Comparison of ENCODE assay signal across 16 cellular contexts in genomic region chr5:107469064-107469463, GRCh38.
DNase-seq lines count a peak whose midpoint lies in the region; ATAC-seq and TF ChIP-seq lines count a peak whose summit lies in the region.
"Had no signal": no experiment of that assay in that cellular context is flagged by ENCODE, and none has a peak within 500 bp of the region (broad histone marks: within the 10 kb centered on the region; RNA-seq: fewer than 3 reads in every experiment).

No MANE protein-coding gene starts in this region.

- no peaks in the 10 kb centered on the region for H3K36me3 ChIP-seq in ascending aorta
- no peaks in the 10 kb centered on the region for H3K36me3 ChIP-seq in hepatocyte (replicated peaks; ENCODE audit: insufficient read depth, low read depth)
- no peaks in the 10 kb centered on the region for H3K36me3 ChIP-seq in stomach
- no peaks in the 10 kb centered on the region for H3K36me3 ChIP-seq in psoas muscle (ENCODE audit: insufficient read depth in 1 of 2, low read depth in 1 of 2)

- peak overlapping the region; percentile 63 to 76 for H3K27ac ChIP-seq in ascending aorta
- H3K27ac ChIP-seq in hepatocyte = peak overlapping the region; percentile 52
- peak overlapping the region; percentile 45 to 77 (median 75) for H3K27ac ChIP-seq in stomach
- H3K27ac ChIP-seq in psoas muscle = no peak overlapping the region
- H3K27ac ChIP-seq: 22Rv1 had no signal

- TF ChIP-seq EP300 in stomach (IDR thresholded peaks at IDR 0.05) = no peak

- TF ChIP-seq CTCF in ascending aorta (IDR thresholded peaks at IDR 0.05) (no peak), hepatocyte (IDR thresholded peaks at IDR 0.05; ENCODE audit: poor library complexity) (no peak), stomach (IDR thresholded peaks at IDR 0.05) (no peak), psoas muscle (IDR thresholded peaks at IDR 0.05) (no peak)

- H2AFZ ChIP-seq in hepatocyte = no peak overlapping the region

- H3K27me3 Mint-ChIP-seq in T-helper 17 cell = peaks cover 12% of the 10 kb centered on the region
- H3K27me3 Mint-ChIP-seq: activated naive CD8-positive, alpha-beta T cell treated with anti-CD3 and anti-CD28 coated beads, Interleukin-2, amount 50 U/mL, for 24 hours; naive B cell had no signal

- H3K27ac Mint-ChIP-seq in T-helper 17 cell = no peak overlapping the region
- H3K27ac Mint-ChIP-seq: activated CD4-positive, alpha-beta T cell treated with anti-CD3 and anti-CD28 coated beads for 36 hours; activated naive CD8-positive, alpha-beta T cell treated with anti-CD3 and anti-CD28 coated beads, Interleukin-2, amount 50 U/mL, for 24 hours had no signal

- no peak overlapping the region for H3K4me3 Mint-ChIP-seq in T-helper 17 cell
- H3K4me3 Mint-ChIP-seq: activated CD4-positive, alpha-beta T cell treated with anti-CD3 and anti-CD28 coated beads for 36 hours; activated naive CD8-positive, alpha-beta T cell treated with anti-CD3 and anti-CD28 coated beads, Interleukin-2, amount 50 U/mL, for 24 hours; naive B cell had no signal

- H3K9me3 ChIP-seq in ascending aorta (no peaks in the 10 kb centered on the region), hepatocyte (ENCODE audit: low read depth) (no peaks in the 10 kb centered on the region), stomach (no peaks in the 10 kb centered on the region), T-helper 17 cell (ENCODE audit: control insufficient read depth, low read length, poor library complexity, severe bottlenecking) (no peaks in the 10 kb centered on the region), psoas muscle (no peaks in the 10 kb centered on the region)
- H3K9me3 ChIP-seq: Caco-2 had no signal

- H3K4me1 Mint-ChIP-seq in T-helper 17 cell = peaks cover 8% of the 10 kb centered on the region

- DNase-seq in DMS 273 (lab: John Stamatoyannopoulos, UW; ENCODE audit: unreplicated experiment) (peak; percentile 17), DMS 273 treated with DMSO at 0.1 percent for 48 hours (lab: John Stamatoyannopoulos, UW) (no peak), ascending aorta (ENCODE audit: low spot score in 2 of 2) (no peak), hepatocyte (ENCODE audit: low spot score) (no peak), stomach (no peak), NCI-H510A (lab: John Stamatoyannopoulos, UW) (no peak), T-helper 17 cell (no peak), psoas muscle (no peak)
- DNase-seq: activated CD4-positive, alpha-beta T cell treated with anti-CD3 and anti-CD28 coated beads for 36 hours; activated naive CD8-positive, alpha-beta T cell treated with anti-CD3 and anti-CD28 coated beads, Interleukin-2, amount 50 U/mL, for 24 hours; Caco-2; naive B cell; NCI-H2227 treated with DMSO at 0.1 percent for 48 hours; substantia nigra had no signal

- WGBS in hepatocyte (ENCODE audit: low lambda C conversion rate, missing lambda C conversion rate) = 96% methylated on average over 2 of the region's 2 CpGs
- WGBS in stomach, 5 donors = 41 to 75% (median 45%) methylated on average over 2 of the region's 2 CpGs
- 63 to 85% (median 69%) methylated on average over 2 of the region's 2 CpGs for WGBS in psoas muscle, 3 donors

- peaks cover 30% of the 10 kb centered on the region for H3K79me2 ChIP-seq in hepatocyte

- H3K4me3 ChIP-seq in ascending aorta (no peak overlapping the region), hepatocyte (no peak overlapping the region), stomach (no peak overlapping the region), psoas muscle (no peak overlapping the region)
- H3K4me3 ChIP-seq: skin epidermis had no signal

- H3K36me3 Mint-ChIP-seq in T-helper 17 cell (ENCODE audit: low read depth) = no peaks in the 10 kb centered on the region
- H3K36me3 Mint-ChIP-seq: naive B cell had no signal

- H3K4me2 ChIP-seq in hepatocyte = no peak overlapping the region

- no peaks in the 10 kb centered on the region for H4K20me1 ChIP-seq in hepatocyte (ENCODE audit: insufficient read depth, poor library complexity, severe bottlenecking)

- no peak for TF ChIP-seq POLR2A in stomach (IDR thresholded peaks at IDR 0.05)

- no peaks in the 10 kb centered on the region for H3K27me3 ChIP-seq in ascending aorta
- H3K27me3 ChIP-seq in hepatocyte = no peaks in the 10 kb centered on the region
- no peaks in the 10 kb centered on the region for H3K27me3 ChIP-seq in stomach
- peaks cover 0 to 1% (median 0%) of the 10 kb centered on the region in 3 donors for H3K27me3 ChIP-seq in psoas muscle (ENCODE audit: insufficient read depth in 3 of 3, low read length in 2 of 3)

- no peaks in the 10 kb centered on the region for H3K9me2 ChIP-seq in hepatocyte (replicated peaks; ENCODE audit: insufficient read depth)

- ATAC-seq in T-helper 17 cell = no peak
- ATAC-seq in psoas muscle = no peak
- ATAC-seq: activated CD4-positive, alpha-beta T cell treated with anti-CD3 and anti-CD28 coated beads for 36 hours; activated naive CD8-positive, alpha-beta T cell treated with anti-CD3 and anti-CD28 coated beads, Interleukin-2, amount 50 U/mL, for 24 hours had no signal

- intact Hi-C loops in ascending aorta (cut with DNase I) (loop anchor here (2.0 to 5.0 kb wide), 3 partner anchors 73 to 204 kb away; no protein-coding TSS in a partner anchor), stomach (cut with DNase I; ENCODE audit: low total_unique reads) (no loop called here), psoas muscle (cut with DNase I) (no loop called here)

- H3K4me1 ChIP-seq in ascending aorta (peaks cover 4 to 20% of the 10 kb centered on the region in 2 donors), hepatocyte (ENCODE audit: insufficient read depth) (peaks cover 23% of the 10 kb centered on the region), stomach (peaks cover 3 to 38% (median 13%) of the 10 kb centered on the region in 4 donors), psoas muscle (no peaks in the 10 kb centered on the region)
